ENCODE assay signal across 7 cellular contexts in the genomic region with DNA sequence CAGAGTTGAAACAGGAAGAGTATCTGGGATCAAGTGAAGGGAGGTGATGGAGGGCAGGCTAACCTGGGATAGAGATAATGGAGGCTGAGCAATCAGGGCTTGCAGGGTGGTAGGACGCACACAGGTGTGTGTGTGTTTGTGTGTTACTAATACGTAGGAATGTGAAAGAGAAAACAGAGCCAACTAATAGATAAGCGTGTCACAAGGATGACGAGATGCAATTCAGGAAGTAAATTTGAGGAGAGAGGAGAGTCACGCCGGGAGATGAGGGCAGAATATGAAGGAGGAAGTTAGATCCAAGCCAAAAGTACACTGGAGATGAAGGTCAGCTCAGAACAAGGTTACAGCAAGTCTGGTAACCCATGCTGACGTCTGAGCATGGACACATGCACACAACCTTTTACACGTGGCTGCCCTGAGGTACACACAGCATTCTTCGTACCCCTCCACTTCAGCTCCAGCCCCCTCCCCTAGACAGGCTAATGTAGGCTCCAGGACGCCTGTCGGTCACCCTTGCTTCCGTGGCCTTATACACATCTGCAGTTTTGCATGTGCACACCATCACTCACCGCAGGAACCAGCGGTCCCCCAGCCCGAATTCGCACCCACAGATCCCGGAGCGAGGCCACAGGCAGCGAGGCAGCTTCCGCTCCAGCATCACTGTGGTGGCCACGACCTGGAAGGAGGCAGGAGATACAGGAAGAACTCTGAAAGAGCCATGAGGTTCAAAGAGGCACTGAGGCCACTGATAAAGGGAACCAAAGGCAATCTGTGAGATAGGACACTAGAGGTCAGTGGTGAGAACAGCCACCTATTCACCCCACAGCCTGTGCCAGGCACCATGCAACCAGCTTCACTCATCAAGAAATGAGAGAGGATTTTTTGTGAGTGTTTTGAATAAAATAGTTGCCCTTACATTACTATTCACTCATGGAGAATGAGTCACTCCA. TPM values are rescaled to one million over a fixed set of nuclear protein-coding genes. Genes with fewer than 3 reads are reported as not detected.
DNase-seq lines count a peak whose midpoint lies in the region; ATAC-seq and TF ChIP-seq lines count a peak whose summit lies in the region.
"Had no signal": no experiment of that assay in that cellular context is flagged by ENCODE, and none has a peak within 500 bp of the region (broad histone marks: within the 10 kb centered on the region; RNA-seq: fewer than 3 reads in every experiment).

No MANE protein-coding gene starts in this region.

- DNase-seq in DMS53 (lab: John Stamatoyannopoulos, UW) (peak; percentile 46), DMS53 treated with DMSO at 0.1 percent for 48 hours (lab: John Stamatoyannopoulos, UW; ENCODE audit: unreplicated experiment) (no peak), dorsolateral prefrontal cortex (no peak), stomach (peak; percentile 35), NCI-H1048 (lab: John Stamatoyannopoulos, UW) (no peak)

- peaks cover 3 to 38% (median 19%) of the 10 kb centered on the region in 4 donors for H3K4me1 ChIP-seq in stomach

- WGBS in stomach, 5 donors, result 45 to 60% (median 47%) methylated on average over 21 of the region's 21 CpGs

- intact Hi-C loops in dorsolateral prefrontal cortex (cut with DNase I) (no loop called here), stomach (cut with DNase I; ENCODE audit: low total_unique reads) (no loop called here)

- TF ChIP-seq POLR2A in stomach (IDR thresholded peaks at IDR 0.05), result no peak

- H3K4me3 ChIP-seq in dorsolateral prefrontal cortex (no peak overlapping the region), stomach (no peak overlapping the region)

- H3K9me3 ChIP-seq in stomach, result peaks cover 0 to 5% (median 2%) of the 10 kb centered on the region in 4 donors

- TF ChIP-seq EP300 in stomach (IDR thresholded peaks at IDR 0.05), result no peak

- H3K27ac ChIP-seq in dorsolateral prefrontal cortex (no peak overlapping the region), stomach (peak overlapping the region; percentile 67 to 81 (median 71))

- ATAC-seq in GM18520 (IDR thresholded peaks at IDR 0.05; ENCODE audit: unreplicated experiment), result no peak

- H3K36me3 ChIP-seq in stomach, result no peaks in the 10 kb centered on the region

- peaks cover 0 to 2% (median 0%) of the 10 kb centered on the region in 45 donors for H3K27me3 ChIP-seq in dorsolateral prefrontal cortex
- no peaks in the 10 kb centered on the region for H3K27me3 ChIP-seq in stomach

- TF ChIP-seq CTCF in dorsolateral prefrontal cortex (IDR thresholded peaks at IDR 0.05 in 54 of 56, conservative IDR thresholded peaks at IDR 0.05 in 2 of 56; ENCODE audit: low read depth in 1 of 56, partially characterized antibody in 56 of 56) (peak in 42 of 56 donors; percentile 9 to 54 (median 36)), stomach (IDR thresholded peaks at IDR 0.05) (no peak)

RNA-seq across cellular contexts. Expression of a gene that starts 23.7 kb away (rescaled TPM):
- total RNA-seq in dorsolateral prefrontal cortex (1 to 10 TPM in 75 of 120 experiments, under 1 TPM in 41, not detected in 4; 0.15 to 6.3 (median 1.5) TPM), stomach (10 to 100 TPM in 2 of 5 donors, 1 to 10 TPM in 2, not detected in 1; 2.6 to 11.7 (median 10.3) TPM)
- 1 to 10 TPM; 4.7 to 7.7 (median 7.4) TPM for polyA plus RNA-seq in stomach
- total RNA-seq: NCI-H460 had no signal

RNA-seq across cellular contexts. Expression of a gene that starts 24.4 kb away (rescaled TPM):
- total RNA-seq in dorsolateral prefrontal cortex (1 to 10 TPM in 76 of 120 experiments, under 1 TPM in 42, not detected in 2; 0.18 to 8.5 (median 1.4) TPM), stomach (not detected)
- polyA plus RNA-seq in stomach, result not detected
- total RNA-seq: NCI-H460 had no signal

RNA-seq across cellular contexts. Expression of a gene that starts 30.1 kb away (rescaled TPM):
- total RNA-seq in dorsolateral prefrontal cortex, result not detected
- not detected for total RNA-seq in stomach
- under 1 TPM in 1 of 3 donors, not detected in 2; 0.18 TPM for polyA plus RNA-seq in stomach
- total RNA-seq: NCI-H460 had no signal

RNA-seq across cellular contexts. Expression of a gene that starts 53.0 kb away (rescaled TPM):
- total RNA-seq in dorsolateral prefrontal cortex, result 10 to 100 TPM in 46 of 120 experiments, 1 to 10 TPM in 73, under 1 TPM in 1; 0.75 to 50.5 (median 8.3) TPM
- 1 to 10 TPM in 1 of 5 donors, not detected in 4; 1.5 TPM for total RNA-seq in stomach
- under 1 TPM in 1 of 3 donors, not detected in 2; 0.85 TPM for polyA plus RNA-seq in stomach

RNA-seq across cellular contexts. Expression of a gene that starts 54.3 kb away (rescaled TPM):
- total RNA-seq in dorsolateral prefrontal cortex (100 to 1,000 TPM in 119 of 120 experiments, 10 to 100 TPM in 1; 87.8 to 336 (median 232) TPM), stomach (1 to 10 TPM; 5.4 to 9.6 (median 8.0) TPM)
- polyA plus RNA-seq in stomach, result 10 to 100 TPM in 2 of 3 donors, 1 to 10 TPM in 1; 6.2 to 23.1 (median 19.3) TPM
- total RNA-seq: NCI-H460 had no signal

Comparison
In these comparisons a context has a peak if more than half of its experiments do, and no peak if none do; other contexts are left out.
1. DNase-seq: peak in DMS53 (single experiment) and stomach (single experiment); none in DMS53 treated with DMSO at 0.1 percent for 48 hours (single experiment), dorsolateral prefrontal cortex (0 of 10) and NCI-H1048 (single experiment).
2. H3K27ac ChIP-seq: peak in stomach (5 of 5); none in dorsolateral prefrontal cortex (0 of 59).
3. CTCF ChIP-seq: peak in dorsolateral prefrontal cortex (42 of 56); none in stomach (0 of 7).